Comparison of ENCODE assay signal across 10 cellular contexts in the genomic region with DNA sequence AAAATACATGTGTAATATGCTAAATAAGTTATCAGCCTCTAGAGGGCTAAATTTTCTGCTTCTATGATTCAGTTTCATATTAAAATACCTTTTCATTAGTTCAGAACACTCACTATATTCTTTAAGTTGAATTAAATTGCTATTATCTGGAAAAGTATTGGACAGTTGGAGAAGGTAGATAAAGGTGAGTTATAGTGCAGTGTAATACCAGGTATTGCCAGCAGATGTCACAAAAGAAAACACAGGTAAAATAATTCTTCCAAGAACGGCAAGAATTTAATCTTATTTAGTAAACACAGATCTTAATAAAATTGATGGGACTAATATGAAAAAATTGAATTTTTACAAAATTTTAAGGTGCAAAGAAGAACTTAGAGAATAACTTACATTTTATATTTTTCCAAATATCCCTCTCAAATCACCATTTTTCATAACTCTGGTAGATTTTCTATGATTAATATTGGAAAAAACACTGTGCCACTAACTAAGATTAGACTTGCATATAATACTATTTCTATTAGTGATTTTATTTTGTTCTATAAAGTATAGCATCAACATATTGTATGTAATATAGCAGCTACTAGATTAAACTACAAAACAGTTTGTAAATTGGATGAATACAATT. TPM values are rescaled to one million over a fixed set of nuclear protein-coding genes. Genes with fewer than 3 reads are reported as not detected.
DNase-seq lines count a peak whose midpoint lies in the region; ATAC-seq, FAIRE-seq and TF ChIP-seq lines count a peak whose summit lies in the region.
"Had no signal": no experiment of that assay in that cellular context is flagged by ENCODE, and none has a peak within 500 bp of the region (broad histone marks: within the 10 kb centered on the region; RNA-seq: fewer than 3 reads in every experiment).

No MANE protein-coding gene starts in this region.

- no peak overlapping the region for H2AK5ac ChIP-seq in H1 (ENCODE audit: low read depth, low read length)

- H3K27me3 ChIP-seq in H1 (replicated peaks in 1 of 4; ENCODE audit: control insufficient read depth in 3 of 4, extremely low read depth in 1 of 4, insufficient read depth in 3 of 4, low read length in 3 of 4) (no peaks in the 10 kb centered on the region), spleen (replicated peaks in 1 of 7) (peaks cover 0 to 33% (median 0%) of the 10 kb centered on the region in 7 donors)

- H3K4me3 ChIP-seq in H1 (ENCODE audit: extremely low read depth in 1 of 4, insufficient read depth in 2 of 4, low read depth in 3 of 4, low read length in 4 of 4): no peak overlapping the region
- no peak overlapping the region for H3K4me3 ChIP-seq in spleen
- H3K4me3 ChIP-seq: BLaER1 had no signal

- H2BK5ac ChIP-seq in H1 (ENCODE audit: low read depth, low read length): no peak overlapping the region

- peaks cover 11% of the 10 kb centered on the region for H3K27me3 Mint-ChIP-seq in activated T-cell treated with anti-CD3 and anti-CD28 coated beads, Interleukin-2, amount 50 U/mL, for 4 hours (ENCODE audit: low read depth)

- H3K4me1 ChIP-seq in H1 (replicated peaks in 1 of 4; ENCODE audit: control insufficient read depth in 3 of 4, insufficient read depth in 4 of 4, low read length in 3 of 4) (peaks cover 2 to 27% (median 11%) of the 10 kb centered on the region in 4 experiments; a peak in 6 of 7 replicates), spleen (peaks cover 0 to 8% (median 0%) of the 10 kb centered on the region in 6 donors)
- H3K4me1 ChIP-seq: BLaER1 had no signal

- no peaks in the 10 kb centered on the region for H3K9me3 ChIP-seq in H1 (ENCODE audit: insufficient read depth in 2 of 2, low read depth in 1 of 2, low read length in 1 of 2)
- peaks cover 0 to 15% (median 7%) of the 10 kb centered on the region in 8 donors for H3K9me3 ChIP-seq in spleen
- H3K9me3 ChIP-seq: BLaER1 had no signal

- no peak overlapping the region for H2BK120ac ChIP-seq in H1 (replicated peaks; ENCODE audit: low read depth, low read length)

- FAIRE-seq in H1 (lab: Jason Lieb, UNC): no peak

- H2BK12ac ChIP-seq in H1 (ENCODE audit: low read depth, low read length): no peak overlapping the region

- intact Hi-C loops in spleen (cut with DNase I; ENCODE audit: low total_unique reads): no loop called here

- no peak overlapping the region for H3K18ac ChIP-seq in H1 (ENCODE audit: extremely low read depth, low read length)

- no peak overlapping the region for H2AFZ ChIP-seq in H1 (ENCODE audit: low read length)

- 74% methylated on average over 1 of the region's 1 CpG; no CpG with 5 or more reads in 1 of the 2 experiments for WGBS in H1 (ENCODE audit: extremely low coverage in 1 of 2, insufficient coverage in 1 of 2, insufficient read length in 1 of 2, insufficient replicate concordance in 2 of 2, low coverage in 1 of 2, low lambda C conversion rate in 2 of 2, missing lambda C conversion rate in 1 of 2), 2 experiments
- WGBS in spleen, 5 donors: 2 to 23% (median 13%) methylated on average over 1 of the region's 1 CpG

- H3K4me1 Mint-ChIP-seq in activated T-cell treated with anti-CD3 and anti-CD28 coated beads, Interleukin-2, amount 50 U/mL, for 4 hours (ENCODE audit: low read depth): no peaks in the 10 kb centered on the region

- DNase-seq in NCI-H1092 (lab: John Stamatoyannopoulos, UW) (peak; percentile 0), NCI-H1092 treated with DMSO at 0.1 percent for 48 hours (lab: John Stamatoyannopoulos, UW) (no peak), NCI-H345 treated with DMSO at 0.1 percent for 48 hours (lab: John Stamatoyannopoulos, UW; ENCODE audit: unreplicated experiment) (peak; percentile 17), H1 (ENCODE audit: low read depth in 1 of 2, low spot score in 2 of 2) (no peak), spleen (no peak), SKM-1 (lab: John Stamatoyannopoulos, UW; ENCODE audit: unreplicated experiment) (no peak), NCI-H128 (lab: John Stamatoyannopoulos, UW; ENCODE audit: unreplicated experiment) (no peak)
- no peak for DNase-seq in activated T-cell treated with anti-CD3 and anti-CD28 coated beads, Interleukin-2, amount 50 U/mL, for 4 hours

- no peaks in the 10 kb centered on the region; the same call in 1 of the 2 replicates for H3K23me2 ChIP-seq in H1 (ENCODE audit: low read depth, low read length)

- TF ChIP-seq CTCF in H1 (IDR thresholded peaks at IDR 0.05; ENCODE audit: control extremely low read depth in 1 of 3, insufficient read depth in 1 of 3, low read depth in 1 of 3, low read length in 3 of 3) (peak in 1 of 3 experiments; percentile 48; a peak in 2 of 4 replicates), spleen (IDR thresholded peaks at IDR 0.05 in 8 of 11, conservative IDR thresholded peaks at IDR 0.05 in 3 of 11) (peak in 10 of 11 experiments; percentile 34 to 76 (median 54))

- CTCF ChIA-PET in H1 (lab: Charles Lee; ENCODE audit: partially characterized antibody): interaction anchor here (0.6 to 3.4 kb wide), 25 partner anchors 9 to 1660 kb away, joined by 3 to 17 read pairs (median 3); no protein-coding TSS in a partner anchor

- no peak overlapping the region for H3K4me2 ChIP-seq in H1 (ENCODE audit: insufficient read depth in 1 of 2, low read depth in 2 of 2, low read length in 2 of 2)
- H3K4me2 ChIP-seq: BLaER1 had no signal

- H4K20me1 ChIP-seq in H1 (replicated peaks in 1 of 2; ENCODE audit: control insufficient read depth in 1 of 2, insufficient read depth in 2 of 2, low read length in 2 of 2): no peaks in the 10 kb centered on the region
- H4K20me1 ChIP-seq: BLaER1 had no signal

- no peak overlapping the region for H4K8ac ChIP-seq in H1 (ENCODE audit: extremely low read depth, insufficient read depth, low read length)

- H2BK15ac ChIP-seq in H1 (ENCODE audit: low read length): no peak overlapping the region

- peak; percentile 40 to 49 for TF ChIP-seq RAD21 in H1 (IDR thresholded peaks at IDR 0.05 in 1 of 2, conservative IDR thresholded peaks at IDR 0.05 in 1 of 2; ENCODE audit: low read depth in 2 of 2, low read length in 2 of 2)

- H3K27ac ChIP-seq in H1 (ENCODE audit: low read depth, low read length) (no peak overlapping the region), spleen (no peak overlapping the region)
- H3K27ac ChIP-seq: BLaER1 had no signal

- H4K5ac ChIP-seq in H1 (ENCODE audit: insufficient read length, low read depth, low read length): no peak overlapping the region

- H4K91ac ChIP-seq in H1 (replicated peaks; ENCODE audit: insufficient read length, low read length): no peak overlapping the region

- no peak overlapping the region for H3K4me3 Mint-ChIP-seq in activated T-cell treated with anti-CD3 and anti-CD28 coated beads, Interleukin-2, amount 50 U/mL, for 4 hours

- no peak overlapping the region for H3K23ac ChIP-seq in H1 (ENCODE audit: insufficient read length)

- no peaks in the 10 kb centered on the region for H3K79me2 ChIP-seq in H1 (ENCODE audit: control insufficient read depth in 1 of 2, insufficient read depth in 2 of 2, low read length in 2 of 2)

- H3K79me1 ChIP-seq in H1 (ENCODE audit: low read depth, low read length): no peaks in the 10 kb centered on the region

- H3K9ac ChIP-seq in H1 (replicated peaks in 1 of 4; ENCODE audit: extremely low read depth in 1 of 4, low read depth in 3 of 4, low read length in 3 of 4): no peak overlapping the region
- H3K9ac ChIP-seq: BLaER1 had no signal

- H3K56ac ChIP-seq in H1 (replicated peaks; ENCODE audit: insufficient read length, low read depth, low read length): no peak overlapping the region

- ATAC-seq in activated T-cell treated with anti-CD3 and anti-CD28 coated beads, Interleukin-2, amount 50 U/mL, for 4 hours: no peak

- H2BK20ac ChIP-seq in H1 (ENCODE audit: low read length): no peak overlapping the region

- H3K36me3 ChIP-seq in H1 (ENCODE audit: control insufficient read depth in 2 of 4, insufficient read depth in 4 of 4, low read length in 3 of 4): no peaks in the 10 kb centered on the region
- H3K36me3 ChIP-seq in spleen: no peaks in the 10 kb centered on the region
- H3K36me3 ChIP-seq: BLaER1 had no signal

- no peak for TF ChIP-seq EP300 in H1 (IDR thresholded peaks at IDR 0.05; ENCODE audit: borderline replicate concordance in 1 of 2, low read depth in 2 of 2, low read length in 2 of 2)

- no peak overlapping the region for H3K4ac ChIP-seq in H1 (replicated peaks; ENCODE audit: insufficient read length, low read depth, low read length)

- peaks cover under 1% of the 10 kb centered on the region for H3K9me3 Mint-ChIP-seq in activated T-cell treated with anti-CD3 and anti-CD28 coated beads, Interleukin-2, amount 50 U/mL, for 4 hours

- H3K14ac ChIP-seq in H1 (ENCODE audit: insufficient read length): no peak overlapping the region

- POLR2A ChIA-PET in H1 (lab: Charles Lee; ENCODE audit: partially characterized antibody): interaction anchor here (0.6 kb wide), 1 partner anchor 247 kb away, joined by 3 read pairs; no protein-coding TSS in a partner anchor

- H3K36me3 Mint-ChIP-seq in activated T-cell treated with anti-CD3 and anti-CD28 coated beads, Interleukin-2, amount 50 U/mL, for 4 hours (ENCODE audit: insufficient read depth): no peaks in the 10 kb centered on the region

- no peak for TF ChIP-seq POLR2A in H1 (IDR thresholded peaks at IDR 0.05; ENCODE audit: control extremely low read depth in 1 of 2, low read depth in 2 of 2, low read length in 2 of 2)
- no peak for TF ChIP-seq POLR2A in spleen (IDR thresholded peaks at IDR 0.05)

TF ChIP-seq in H1, 55 proteins besides CTCF, POLR2A, EP300 and RAD21 (continues in another document):
- TF ChIP-seq, protein P1, sequence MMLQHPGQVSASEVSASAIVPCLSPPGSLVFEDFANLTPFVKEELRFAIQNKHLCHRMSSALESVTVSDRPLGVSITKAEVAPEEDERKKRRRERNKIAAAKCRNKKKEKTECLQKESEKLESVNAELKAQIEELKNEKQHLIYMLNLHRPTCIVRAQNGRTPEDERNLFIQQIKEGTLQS (IDR thresholded peaks at IDR 0.05; ENCODE audit: insufficient read depth, low read depth, low read length): no peak
- TF ChIP-seq HDAC2 (IDR thresholded peaks at IDR 0.05; ENCODE audit: borderline replicate concordance in 1 of 2, low read depth in 2 of 2, low read length in 2 of 2): no peak
- TF ChIP-seq SIRT6 (IDR thresholded peaks at IDR 0.05; ENCODE audit: low read length): no peak
- TF ChIP-seq EZH2 (IDR thresholded peaks at IDR 0.05; ENCODE audit: low read depth, low read length, severe bottlenecking): no peak

RNA-seq across cellular contexts. Expression of a gene that starts 1.7 kb away (rescaled TPM):
- total RNA-seq in H1 (2021; fragmentation: NEBNext Ultra II Directional; extraction: Animal tissue kit (Norgen Biotek cat#: 25700)): 1.9 and 2.2 TPM in 2 replicates
- polyA plus RNA-seq in H1 (2011; rRNA removed) (0.23 and 0.25 TPM in 2 replicates), spleen (under 1 TPM; 0.15 to 0.39 (median 0.32) TPM)
- polyA plus RNA-seq in H1 (2011; cell fraction: cytosol; rRNA removed): 0.13 TPM
- 0.10 TPM for polyA plus RNA-seq in H1 (2011; cell fraction: nucleus; rRNA removed)
- polyA plus RNA-seq in H1 (2012, experiment 1 of 2): 0.12 to 0.37 TPM (median 0.25 TPM) in 4 replicates
- polyA plus RNA-seq in H1 (2012, experiment 2 of 2): not detected
- 0.51 TPM for polyA plus RNA-seq in H1 (2013, experiment 1 of 2)
- 0.31 TPM for polyA plus RNA-seq in H1 (2013, experiment 2 of 2)
- polyA minus RNA-seq in H1 (2011; rRNA and poly(A)+ RNA removed): 0.19 and 0.20 TPM in 2 replicates
- polyA minus RNA-seq in H1 (2011; cell fraction: cytosol; rRNA and poly(A)+ RNA removed): not detected
- polyA minus RNA-seq in H1 (2011; cell fraction: nucleus; rRNA and poly(A)+ RNA removed): 1.3 TPM
- total RNA-seq in spleen: 1 to 10 TPM in 6 of 7 donors, under 1 TPM in 1; 0.94 to 8.9 (median 3.8) TPM
- total RNA-seq in activated T-cell treated with anti-CD3 and anti-CD28 coated beads, Interleukin-2, amount 50 U/mL, for 4 hours: not detected
- total RNA-seq: LHCN-M2 had no signal

Comparison
In these comparisons a context has a peak if more than half of its experiments do, and no peak if none do; other contexts are left out.
1. DNase-seq: peak in NCI-H1092 (single experiment) and NCI-H345 treated with DMSO at 0.1 percent for 48 hours (single experiment); none in NCI-H1092 treated with DMSO at 0.1 percent for 48 hours (single experiment), H1 (0 of 2), spleen (single experiment), SKM-1 (single experiment), NCI-H128 (single experiment) and activated T-cell treated with anti-CD3 and anti-CD28 coated beads, Interleukin-2, amount 50 U/mL, for 4 hours (single experiment).